Comparison of ENCODE assay signal across 15 cellular contexts in genomic region chr2:58633576-58634365, GRCh38.
DNase-seq lines count a peak whose midpoint lies in the region; ATAC-seq, FAIRE-seq and TF ChIP-seq lines count a peak whose summit lies in the region.
"Had no signal": no experiment of that assay in that cellular context is flagged by ENCODE, and none has a peak within 500 bp of the region (broad histone marks: within the 10 kb centered on the region; RNA-seq: fewer than 3 reads in every experiment).

No MANE protein-coding gene starts in this region.

- no peaks in the 10 kb centered on the region for H4K20me1 ChIP-seq in PC-3 (ENCODE audit: low read length)

- H2AFZ ChIP-seq in PC-3 (ENCODE audit: low read length): no peak overlapping the region

- H3K79me2 ChIP-seq in PC-3 (ENCODE audit: low read length): no peaks in the 10 kb centered on the region

- H3K9me3 ChIP-seq in PC-3 (ENCODE audit: low read length): no peaks in the 10 kb centered on the region
- H3K9me3 ChIP-seq: Caco-2, pancreas had no signal

- CTCF ChIA-PET in PC-3 (lab: Charles Lee): interaction anchor here (0.7 kb wide), 1 partner anchor 62 kb away, joined by 5 read pairs; no protein-coding TSS in a partner anchor

- H3K36me3 ChIP-seq in PC-3 (ENCODE audit: low read depth, low read length): no peaks in the 10 kb centered on the region
- H3K36me3 ChIP-seq: pancreas had no signal

- H3K4me3 ChIP-seq in PC-3 (ENCODE audit: low read length): no peak overlapping the region
- H3K4me3 ChIP-seq: pancreas had no signal

- peak overlapping the region; percentile 64 for H3K4me2 ChIP-seq in PC-3 (ENCODE audit: low read length)

- H3F3A ChIP-seq in PC-3 (ENCODE audit: low read length, unreplicated experiment): peaks cover 10% of the 10 kb centered on the region

- ATAC-seq in PC-3: peak; percentile 75
- no peak for ATAC-seq in HG03439 (IDR thresholded peaks at IDR 0.05; ENCODE audit: unreplicated experiment)
- ATAC-seq: activated CD4-positive, alpha-beta T cell treated with anti-CD3 and anti-CD28 coated beads for 36 hours had no signal

- FAIRE-seq in G401.6 (lab: Jason Lieb, UNC) (peak; percentile 100), endometrium (lab: Jason Lieb, UNC) (peak; percentile 93)
- FAIRE-seq: pancreas had no signal

- POLR2A ChIA-PET in PC-3 (lab: Charles Lee; ENCODE audit: unreplicated experiment): no interaction called here

- no peaks in the 10 kb centered on the region for H3K27me3 ChIP-seq in PC-3 (ENCODE audit: low read length)
- H3K27me3 ChIP-seq: pancreas had no signal

- no peak for TF ChIP-seq CTCF in PC-3 (conservative IDR thresholded peaks at IDR 0.05; ENCODE audit: low read depth, low read length)

- no TSS peak for BruUV-seq in PC-3 (replicated peaks; lab: Mats Ljungman, UMichigan)

- H3K27ac ChIP-seq in PC-3 (ENCODE audit: low read length): peak overlapping the region; percentile 82
- H3K27ac ChIP-seq: pancreas had no signal

- DNase-seq in PC-3 (peak; percentile 94), non-pigmented ciliary epithelial cell (ENCODE audit: low read depth) (peak; percentile 55), SHP77 (lab: John Stamatoyannopoulos, UW) (no peak), SKM-1 (lab: John Stamatoyannopoulos, UW; ENCODE audit: unreplicated experiment) (no peak), HuH-7 (ENCODE audit: low spot score) (no peak)
- DNase-seq: activated CD4-positive, alpha-beta T cell treated with anti-CD3 and anti-CD28 coated beads for 36 hours; Caco-2; cerebellar nuclear complex; head of caudate nucleus; NCI-H1092; pancreas; stimulated activated CD4-positive, alpha-beta T cell treated with anti-CD3 and anti-CD28 coated beads, Interleukin-4, amount 100 ng/mL, for 1 hour had no signal

- no peaks in the 10 kb centered on the region for H3K9me2 ChIP-seq in PC-3 (replicated peaks; ENCODE audit: low read length)

- H3K4me1 ChIP-seq in PC-3 (ENCODE audit: insufficient read depth, low read length): peaks cover 32% of the 10 kb centered on the region
- H3K4me1 ChIP-seq: pancreas had no signal

- no peak overlapping the region for H3K9ac ChIP-seq in PC-3 (ENCODE audit: low read length)

- intact Hi-C loops in PC-3 (cut with micrococcal nuclease): loop anchor here (1.0 to 5.0 kb wide), 5 partner anchors 13 to 62 kb away; no protein-coding TSS in a partner anchor

Comparison
In these comparisons a context has a peak if more than half of its experiments do, and no peak if none do; other contexts are left out.
1. DNase-seq: peak in PC-3 (single experiment) and non-pigmented ciliary epithelial cell (single experiment); none in SHP77 (0 of 2), SKM-1 (single experiment) and HuH-7 (single experiment).